In the genomic region with DNA sequence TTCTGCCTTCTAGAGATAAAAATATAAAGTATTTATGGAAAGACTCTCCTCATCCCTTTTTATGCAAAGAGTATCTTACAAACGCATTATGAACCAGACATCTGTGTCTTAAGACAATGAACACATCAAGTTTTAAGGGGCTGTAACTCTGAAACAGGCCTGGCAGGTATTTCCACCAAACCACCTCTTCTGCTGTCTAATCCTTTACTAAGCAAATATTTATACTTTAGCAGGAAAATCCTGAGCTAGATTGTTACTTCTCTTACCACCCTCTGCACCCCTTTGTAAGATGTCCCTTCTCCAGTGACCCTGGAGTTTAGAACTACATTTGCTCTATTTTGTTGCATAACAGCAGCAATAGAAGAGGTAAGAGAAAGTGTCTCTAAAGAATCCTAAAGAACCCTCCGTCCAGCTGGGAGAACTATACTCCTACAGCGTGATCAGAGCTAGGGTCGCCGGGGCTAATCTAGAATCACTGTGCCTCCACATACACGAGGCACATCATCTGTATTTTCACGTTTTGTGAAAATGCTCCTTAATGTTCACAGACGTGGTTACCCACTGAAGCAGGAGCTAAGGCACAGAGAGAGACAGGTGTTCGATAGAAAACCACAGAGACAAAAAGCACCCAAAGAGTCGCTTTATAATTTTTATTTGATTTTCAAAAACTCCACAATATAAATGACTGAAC, we compare ENCODE assay signal across 13 cellular contexts.
A peak's percentile ranks its signal among the peaks of the same experiment; 100 is the strongest.
DNase-seq lines count a peak whose midpoint lies in the region; ATAC-seq and TF ChIP-seq lines count a peak whose summit lies in the region.
"Had no signal": no experiment of that assay in that cellular context is flagged by ENCODE, and none has a peak within 500 bp of the region (broad histone marks: within the 10 kb centered on the region; RNA-seq: fewer than 3 reads in every experiment).

No MANE protein-coding gene starts in this region.

- peaks cover 53% of the 10 kb centered on the region for H3K4me1 Mint-ChIP-seq in Caco-2 (ENCODE audit: low read depth, unreplicated experiment)

- POLR2A ChIA-PET in Caco-2 (lab: Charles Lee): no interaction called here

- H3K27ac ChIP-seq in 22Rv1 (peak overlapping the region; percentile 35; the same call in 1 of the 2 replicates), VCaP (peak overlapping the region; percentile 92), left lung (no peak overlapping the region)

- intact Hi-C loops in Caco-2 (cut with micrococcal nuclease; ENCODE audit: unreplicated experiment): loop anchor here (1.0 to 2.0 kb wide), 5 partner anchors 8 to 245 kb away; a partner anchor contains a TSS
- intact Hi-C loops in left lung (cut with DNase I): no loop called here

- BruUV-seq in Caco-2 (replicated peaks; lab: Mats Ljungman, UMichigan): no TSS peak

- ATAC-seq in left lung: peak; percentile 75
- ATAC-seq in GM18907 (IDR thresholded peaks at IDR 0.05; ENCODE audit: unreplicated experiment): no peak
- no peak for ATAC-seq in HG02610 (IDR thresholded peaks at IDR 0.05; ENCODE audit: unreplicated experiment)
- ATAC-seq: K562 had no signal

- CTCF ChIA-PET in Caco-2 (lab: Charles Lee): interaction anchor here (0.7 to 1.0 kb wide), 2 partner anchors 37 to 63 kb away, joined by 3 to 10 read pairs; no protein-coding TSS in a partner anchor

- H3K27me3 ChIP-seq in Caco-2 (replicated peaks; ENCODE audit: control insufficient read depth, insufficient read depth, low read length) (no peaks in the 10 kb centered on the region), left lung (no peaks in the 10 kb centered on the region)
- H3K27me3 ChIP-seq: BE2C had no signal

- H3K4me3 ChIP-seq in Caco-2 (ENCODE audit: low read depth, low read length) (no peak overlapping the region), left lung (no peak overlapping the region)
- H3K4me3 ChIP-seq: K562 had no signal

- H3K36me3 ChIP-seq in Caco-2 (ENCODE audit: control insufficient read depth, insufficient read depth, low read length) (no peaks in the 10 kb centered on the region), left lung (no peaks in the 10 kb centered on the region)
- H3K36me3 ChIP-seq: BE2C had no signal

- peaks cover 12% of the 10 kb centered on the region for H3K36me3 Mint-ChIP-seq in Caco-2 (ENCODE audit: insufficient read depth, unreplicated experiment)

- H3K27me3 Mint-ChIP-seq in Caco-2 (ENCODE audit: insufficient read depth, unreplicated experiment): no peaks in the 10 kb centered on the region

- H3K9me3 ChIP-seq in Caco-2 (no peaks in the 10 kb centered on the region), left lung (no peaks in the 10 kb centered on the region)
- H3K9me3 ChIP-seq: BE2C had no signal

- H3K4me1 ChIP-seq in Caco-2: peaks cover 64% of the 10 kb centered on the region
- peaks cover 5 to 69% of the 10 kb centered on the region in 2 donors for H3K4me1 ChIP-seq in left lung
- H3K4me1 ChIP-seq: BE2C had no signal

- peak overlapping the region; percentile 64 for H3K4me3 Mint-ChIP-seq in Caco-2 (ENCODE audit: unreplicated experiment)

- no peaks in the 10 kb centered on the region for H3K9me3 Mint-ChIP-seq in Caco-2 (ENCODE audit: unreplicated experiment)

- no peak for TF ChIP-seq CTCF in 22Rv1 (IDR thresholded peaks at IDR 0.05)
- no peak for TF ChIP-seq CTCF in Caco-2 (IDR thresholded peaks at IDR 0.05; ENCODE audit: insufficient read depth in 1 of 2, low read depth in 1 of 2, low read length in 1 of 2, severe bottlenecking in 1 of 2, unreplicated experiment in 1 of 2)
- no peak for TF ChIP-seq CTCF in VCaP (conservative IDR thresholded peaks at IDR 0.05)
- TF ChIP-seq CTCF in left lung (IDR thresholded peaks at IDR 0.05): no peak

- DNase-seq in Caco-2 (peak; percentile 50 to 65), left lung (no peak), HPDE6-E6E7 (ENCODE audit: extremely low spot score) (no peak), amygdala (lab: John Stamatoyannopoulos, UW) (no peak)
- DNase-seq: activated CD4-positive, alpha-beta T cell treated with anti-CD3 and anti-CD28 coated beads for 48 hours; BE2C; cortex of kidney; NCI-H2029 treated with DMSO at 0.1 percent for 48 hours had no signal

- H3K27ac Mint-ChIP-seq in Caco-2 (ENCODE audit: unreplicated experiment): peak overlapping the region; percentile 86

Comparison
In these comparisons a context has a peak if more than half of its experiments do, and no peak if none do; other contexts are left out.
1. H3K27ac ChIP-seq: peak in 22Rv1 (single experiment) and VCaP (single experiment); none in left lung (0 of 2).
2. DNase-seq: peak in Caco-2 (2 of 2); none in left lung (0 of 2), HPDE6-E6E7 (single experiment) and amygdala (0 of 56).